ENCODE assay signal across 19 cellular contexts in genomic region chr9:107518037-107518786, GRCh38.
"Had no signal": no experiment of that assay in that cellular context is flagged by ENCODE, and none has a peak within 500 bp of the region (broad histone marks: within the 10 kb centered on the region; RNA-seq: fewer than 3 reads in every experiment).

No MANE protein-coding gene starts in this region.

- H3K4me2 ChIP-seq: smooth muscle cell had no signal

- H3K9me3 ChIP-seq: ovary, testis, tibial artery had no signal

- H3K36me3 ChIP-seq: ovary, tibial artery had no signal

- FAIRE-seq: colon, frontal cortex, keratinocyte had no signal

- H3K4me3 ChIP-seq: dorsolateral prefrontal cortex, lung, ovary, smooth muscle cell, testis, tibial artery had no signal

- H3K27me3 ChIP-seq: dorsolateral prefrontal cortex, ovary, testis, tibial artery had no signal

- ATAC-seq: natural killer cell; sciatic nerve; stimulated activated effector memory CD8-positive, alpha-beta T cell treated with anti-CD3 and anti-CD28 coated beads, Interleukin-12 subunit alpha, Interleukin-12 subunit beta, amount 100 ng/mL, for 72 hours had no signal

- H3K27ac ChIP-seq: dorsolateral prefrontal cortex, ovary, tibial artery had no signal

- H3K4me1 ChIP-seq: testis, tibial artery had no signal

- DNase-seq: dorsolateral prefrontal cortex; effector CD4-positive, alpha-beta T cell; natural killer cell; occipital lobe; ovary; stimulated activated CD4-positive, alpha-beta T cell treated with anti-CD3 and anti-CD28 coated beads, Interleukin-12 subunit alpha, Interleukin-12 subunit beta, amount 100 ng/mL, for 4 hours; stimulated activated CD4-positive, alpha-beta T cell treated with anti-CD3 and anti-CD28 coated beads, Interleukin-1b, Interleukin-23, amount 100 ng/mL, for 48 hours; stimulated activated CD4-positive, alpha-beta T cell treated with anti-CD3 and anti-CD28 coated beads, Interleukin-4, amount 100 ng/mL, for 24 hours; stimulated activated naive CD4-positive, alpha-beta T cell treated with Interleukin-2 at 50 U/mL for 16 hours; substantia nigra; testis; tibial artery had no signal
